ENCODE assay signal across 8 cellular contexts in genomic region chr22:38203090-38203810, GRCh38. TPM values are rescaled to one million over a fixed set of nuclear protein-coding genes. Genes with fewer than 3 reads are reported as not detected.
DNase-seq lines count a peak whose midpoint lies in the region; ATAC-seq and TF ChIP-seq lines count a peak whose summit lies in the region.

No MANE protein-coding gene starts in this region.

- no peaks in the 10 kb centered on the region for H3K27me3 Mint-ChIP-seq in stimulated activated naive B cell treated with anti-CD40 and anti-IgM and Interleukin-4, amounts not matched to agents 10 μg/mL and 1 μg/mL and 100 μg/mL, for 72 hours

- no peaks in the 10 kb centered on the region for H3K9me3 ChIP-seq in adrenal gland (replicated peaks in 1 of 3)

- 6 to 10% (median 8%) methylated on average over 10 to 19 of the region's 19 CpGs for WGBS in adrenal gland, 4 donors

- TF ChIP-seq CTCF in GM12865 (IDR thresholded peaks at IDR 0.05; ENCODE audit: insufficient read depth, low read depth, low read length, missing control alignments) (no peak), NB4 (IDR thresholded peaks at IDR 0.05; ENCODE audit: low read depth, low read length) (no peak), adrenal gland (IDR thresholded peaks at IDR 0.05) (no peak)

- H3K4me1 ChIP-seq in adrenal gland (replicated peaks in 1 of 2): peaks cover 0 to 15% of the 10 kb centered on the region in 2 donors

- peak overlapping the region; percentile 85 for H3K27ac Mint-ChIP-seq in stimulated activated naive B cell treated with anti-CD40 and anti-IgM and Interleukin-4, amounts not matched to agents 10 μg/mL and 1 μg/mL and 100 μg/mL, for 72 hours

- H3K36me3 ChIP-seq in adrenal gland (replicated peaks in 1 of 2): no peaks in the 10 kb centered on the region

- H3K4me3 Mint-ChIP-seq in stimulated activated naive B cell treated with anti-CD40 and anti-IgM and Interleukin-4, amounts not matched to agents 10 μg/mL and 1 μg/mL and 100 μg/mL, for 72 hours: peak overlapping the region; percentile 83 to 89

- TF ChIP-seq POLR2A in NB4 (IDR thresholded peaks at IDR 0.05; ENCODE audit: extremely low read depth, insufficient read length): no peak
- TF ChIP-seq POLR2A in adrenal gland (IDR thresholded peaks at IDR 0.05): no peak

- H3K4me3 ChIP-seq in GM12865 (ENCODE audit: low read depth, low read length) (peak overlapping the region; percentile 76), NB4 (ENCODE audit: low read depth, low read length) (peak overlapping the region; percentile 51), adrenal gland (peak overlapping the region in 3 of 4 donors; percentile 65 to 90 (median 80))

- peak; percentile 17 to 21 for ATAC-seq in stimulated activated naive B cell treated with anti-CD40 and anti-IgM and Interleukin-4, amounts not matched to agents 10 μg/mL and 1 μg/mL and 100 μg/mL, for 72 hours (replicated peaks)
- no peak for ATAC-seq in HG03342 (IDR thresholded peaks at IDR 0.05; ENCODE audit: unreplicated experiment)

- DNase-seq in GM12865 (ENCODE audit: low read depth) (peak; percentile 79), NB4 (ENCODE audit: low read depth) (no peak), adrenal gland (peak; percentile 43 to 81 (median 65)), islet precursor cell (peak; percentile 79), NCI-H1694 treated with DMSO at 0.1 percent for 48 hours (lab: John Stamatoyannopoulos, UW) (no peak), inferior parietal cortex (ENCODE audit: extremely low spot score) (no peak)
- no peak for DNase-seq in stimulated activated naive B cell treated with anti-CD40 and anti-IgM and Interleukin-4, amounts not matched to agents 10 μg/mL and 1 μg/mL and 100 μg/mL, for 72 hours

- no peaks in the 10 kb centered on the region for H3K27me3 ChIP-seq in adrenal gland

- H3K27ac ChIP-seq in adrenal gland: peak overlapping the region in 4 of 5 donors; percentile 94 to 99 (median 98)

- H3K4me1 Mint-ChIP-seq in stimulated activated naive B cell treated with anti-CD40 and anti-IgM and Interleukin-4, amounts not matched to agents 10 μg/mL and 1 μg/mL and 100 μg/mL, for 72 hours: peaks cover 42 to 51% of the 10 kb centered on the region in 2 donors

- H3K36me3 Mint-ChIP-seq in stimulated activated naive B cell treated with anti-CD40 and anti-IgM and Interleukin-4, amounts not matched to agents 10 μg/mL and 1 μg/mL and 100 μg/mL, for 72 hours: peaks cover 0 to 5% of the 10 kb centered on the region in 2 donors

- intact Hi-C loops in adrenal gland (cut with DNase I): no loop called here

- no peaks in the 10 kb centered on the region for H3K9me3 Mint-ChIP-seq in stimulated activated naive B cell treated with anti-CD40 and anti-IgM and Interleukin-4, amounts not matched to agents 10 μg/mL and 1 μg/mL and 100 μg/mL, for 72 hours

RNA-seq across cellular contexts. Expression of gene MAFF, which starts 1.5 kb away (rescaled TPM):
- total RNA-seq in adrenal gland: 10 to 100 TPM in 7 of 8 donors, 1 to 10 TPM in 1; 9.0 to 21.8 (median 16.1) TPM
- polyA plus RNA-seq in adrenal gland: 10 to 100 TPM in 2 of 3 donors, 1 to 10 TPM in 1; 5.2 to 23.4 (median 11.4) TPM

RNA-seq across cellular contexts. Expression of gene PLA2G6, which starts 21.6 kb away (rescaled TPM):
- 100 to 1,000 TPM in 1 of 8 donors, 10 to 100 TPM in 7; 11.1 to 176 (median 72.6) TPM for total RNA-seq in adrenal gland
- polyA plus RNA-seq in adrenal gland: 100 to 1,000 TPM in 2 of 3 donors, 1 to 10 TPM in 1; 6.9 to 324 (median 159) TPM

Comparison
In these comparisons a context has a peak if more than half of its experiments do, and no peak if none do; other contexts are left out.
1. DNase-seq: peak in GM12865 (single experiment), adrenal gland (7 of 7) and islet precursor cell (single experiment); none in NB4 (single experiment), stimulated activated naive B cell treated with anti-CD40 and anti-IgM and Interleukin-4, amounts not matched to agents 10 μg/mL and 1 μg/mL and 100 μg/mL, for 72 hours (single experiment), NCI-H1694 treated with DMSO at 0.1 percent for 48 hours (single experiment) and inferior parietal cortex (single experiment).
2. Peak in every context shown above with its lines, with median percentiles within 50 percentile points of each other: H3K4me3 ChIP-seq.